In genomic region chr3:73605861-73606260, GRCh38 we compare ENCODE assay signal across 18 cellular contexts. TPM values are rescaled to one million over a fixed set of nuclear protein-coding genes. Genes with fewer than 3 reads are reported as not detected.
DNase-seq lines count a peak whose midpoint lies in the region; ATAC-seq and TF ChIP-seq lines count a peak whose summit lies in the region.
"Had no signal": no experiment of that assay in that cellular context is flagged by ENCODE, and none has a peak within 500 bp of the region (broad histone marks: within the 10 kb centered on the region; RNA-seq: fewer than 3 reads in every experiment).

No MANE protein-coding gene starts in this region.

- no peak overlapping the region for H3K23ac ChIP-seq in trophoblast cell (ENCODE audit: low read length)

- H3K79me1 ChIP-seq in trophoblast cell (ENCODE audit: low read length), result peaks cover 22% of the 10 kb centered on the region

- peaks cover 8% of the 10 kb centered on the region for H3K36me3 ChIP-seq in left ventricle myocardium inferior
- H3K36me3 ChIP-seq in trophoblast cell (ENCODE audit: control insufficient read depth in 1 of 2, insufficient read depth in 2 of 2, low read length in 2 of 2), result peaks cover 6% of the 10 kb centered on the region in 2 experiments
- peaks cover 0 to 9% (median 0%) of the 10 kb centered on the region in 5 donors for H3K36me3 ChIP-seq in subcutaneous abdominal adipose tissue (ENCODE audit: control insufficient read depth in 5 of 5, insufficient read depth in 5 of 5, low read length in 5 of 5)

- TF ChIP-seq CTCF in left ventricle myocardium inferior (IDR thresholded peaks at IDR 0.05; ENCODE audit: borderline replicate concordance), result no peak

- H3K27me3 ChIP-seq in left ventricle myocardium inferior (ENCODE audit: low read depth), result no peaks in the 10 kb centered on the region
- H3K27me3 ChIP-seq in trophoblast cell (ENCODE audit: insufficient read depth, low read length), result no peaks in the 10 kb centered on the region
- no peaks in the 10 kb centered on the region for H3K27me3 ChIP-seq in subcutaneous abdominal adipose tissue (ENCODE audit: control insufficient read depth in 5 of 5, insufficient read depth in 4 of 5, low read length in 5 of 5)
- H3K27me3 ChIP-seq: SJCRH30 had no signal

- no peak overlapping the region for H3K9ac ChIP-seq in trophoblast cell (ENCODE audit: low read length)
- H3K9ac ChIP-seq in subcutaneous abdominal adipose tissue (ENCODE audit: low read length in 5 of 5), result no peak overlapping the region

- H4K91ac ChIP-seq in trophoblast cell (ENCODE audit: low read depth, low read length), result peak overlapping the region; percentile 19

- no peak for ATAC-seq in Right ventricle myocardium inferior
- no peak for ATAC-seq in HG02588 (IDR thresholded peaks at IDR 0.05; ENCODE audit: unreplicated experiment)
- ATAC-seq: CD8-positive, alpha-beta T cell; HCT116; PC-3 had no signal

- no peak overlapping the region for H2AFZ ChIP-seq in trophoblast cell (ENCODE audit: insufficient read depth, low read length, poor library complexity)

- no peak overlapping the region for H3K14ac ChIP-seq in trophoblast cell (ENCODE audit: low read length)

- H3K4ac ChIP-seq in trophoblast cell (ENCODE audit: low read depth, low read length), result no peak overlapping the region

- no peaks in the 10 kb centered on the region for H3K9me3 ChIP-seq in left ventricle myocardium inferior (replicated peaks)
- no peaks in the 10 kb centered on the region for H3K9me3 ChIP-seq in trophoblast cell (ENCODE audit: insufficient read depth, low read depth, low read length)
- H3K9me3 ChIP-seq in subcutaneous abdominal adipose tissue (ENCODE audit: control insufficient read depth in 5 of 5, low read length in 5 of 5), result no peaks in the 10 kb centered on the region
- H3K9me3 ChIP-seq: SJCRH30 had no signal

- H2BK12ac ChIP-seq in trophoblast cell (ENCODE audit: low read length), result peak overlapping the region; percentile 11

- H3K27ac ChIP-seq in left ventricle myocardium inferior (replicated peaks) (peak overlapping the region; percentile 96), trophoblast cell (ENCODE audit: low read depth, low read length) (peak overlapping the region; percentile 16), subcutaneous abdominal adipose tissue (ENCODE audit: low read depth, low read length) (peak overlapping the region; percentile 28)
- H3K27ac ChIP-seq: RWPE1, SJCRH30 had no signal

- no peak for DNase-seq in left ventricle myocardium inferior
- no peak for DNase-seq in Right ventricle myocardium inferior (ENCODE audit: missing footprints)
- no peak for DNase-seq in trophoblast cell
- no peak for DNase-seq in NCI-H524 treated with DMSO at 0.1 percent for 48 hours (lab: John Stamatoyannopoulos, UW)
- no peak for DNase-seq in NCI-H1417 treated with DMSO at 0.1 percent for 48 hours (lab: John Stamatoyannopoulos, UW)
- no peak for DNase-seq in ACHN
- DNase-seq: 8988T; CD8-positive, alpha-beta T cell; DMS79; NCI-H1105; NCI-H187; NCI-H69; PC-3; SJCRH30 had no signal

- in situ Hi-C loops in ACHN (cut with HindIII; ENCODE audit: low pct_ligation_motif_present, low pct_unique_long_range_greater_than_20kb, low sequenced_read_pairs), result no loop called here

- no peak overlapping the region for H4K8ac ChIP-seq in trophoblast cell (ENCODE audit: low read depth, low read length)

- H2AK5ac ChIP-seq in trophoblast cell (ENCODE audit: low read length), result no peak overlapping the region

- no peak overlapping the region for H3K4me2 ChIP-seq in trophoblast cell (ENCODE audit: low read length)

- peaks cover 86% of the 10 kb centered on the region for H3K4me1 ChIP-seq in left ventricle myocardium inferior
- peaks cover 25 to 32% of the 10 kb centered on the region in 2 experiments for H3K4me1 ChIP-seq in trophoblast cell (ENCODE audit: control insufficient read depth in 1 of 2, insufficient read depth in 2 of 2, low read length in 2 of 2)
- peaks cover 6 to 60% (median 58%) of the 10 kb centered on the region in 5 donors for H3K4me1 ChIP-seq in subcutaneous abdominal adipose tissue (ENCODE audit: control insufficient read depth in 5 of 5, insufficient read depth in 5 of 5, low read length in 5 of 5)

- H3K18ac ChIP-seq in trophoblast cell (ENCODE audit: low read length), result no peak overlapping the region

- H3K79me2 ChIP-seq in trophoblast cell (ENCODE audit: control insufficient read depth, insufficient read depth, low read length, poor library complexity), result peaks cover 6% of the 10 kb centered on the region

- intact Hi-C loops in left ventricle myocardium inferior (cut with micrococcal nuclease), result no loop called here
- intact Hi-C loops in Right ventricle myocardium inferior (cut with DNase I), result no loop called here

- H3K4me3 ChIP-seq in left ventricle myocardium inferior (no peak overlapping the region), trophoblast cell (ENCODE audit: low read depth, low read length) (no peak overlapping the region), subcutaneous abdominal adipose tissue (ENCODE audit: low read depth in 1 of 5, low read length in 5 of 5) (no peak overlapping the region)
- H3K4me3 ChIP-seq: SJCRH30 had no signal

- H4K12ac ChIP-seq in trophoblast cell (ENCODE audit: low read depth, low read length), result no peak overlapping the region

- H2BK5ac ChIP-seq in trophoblast cell (ENCODE audit: low read depth, low read length, poor library complexity), result no peak overlapping the region

- H2BK120ac ChIP-seq in trophoblast cell (ENCODE audit: insufficient read depth, low read length, poor library complexity), result peak overlapping the region; percentile 79

RNA-seq across cellular contexts. Expression of gene PDZRN3, which starts 18.9 kb away (rescaled TPM):
- total RNA-seq in left ventricle myocardium inferior (114 TPM), Right ventricle myocardium inferior (130 TPM)
- 32.0 and 35.4 TPM in 2 replicates for polyA plus RNA-seq in trophoblast cell (2013)
- total RNA-seq: CD8-positive, alpha-beta T cell; PC-3 had no signal

Comparison
In these comparisons a context has a peak if more than half of its experiments do, and no peak if none do; other contexts are left out.
1. H3K27ac ChIP-seq: peak in every context shown above with its lines; median percentile 96 in left ventricle myocardium inferior; 28 in subcutaneous abdominal adipose tissue; 16 in trophoblast cell.